In genomic region chr4:142984871-142985585, GRCh38 we compare ENCODE assay signal across 1 cellular context.
TF ChIP-seq lines count a peak whose summit lies in the region.

No MANE protein-coding gene starts in this region.

TF ChIP-seq in Ishikawa, 13 proteins besides CTCF, POLR2A, EP300 and RAD21 (continued from another document):
- peak; percentile 96 for TF ChIP-seq TCF12 (IDR thresholded peaks at IDR 0.05; ENCODE audit: low read depth)
- TF ChIP-seq MAX (IDR thresholded peaks at IDR 0.05) = 0 out of 2 replicates have a peak, but pooled peaks have one; percentile 36
- peak; percentile 91 for TF ChIP-seq NFIC (IDR thresholded peaks at IDR 0.05)
- TF ChIP-seq TAF1 (IDR thresholded peaks at IDR 0.05; ENCODE audit: low read depth) = no peak
- TF ChIP-seq FOXM1 (IDR thresholded peaks at IDR 0.05; ENCODE audit: borderline replicate concordance, low read depth) = peak; percentile 90
- TF ChIP-seq CREB1 (IDR thresholded peaks at IDR 0.05; ENCODE audit: low read depth) = 0 out of 2 replicates have a peak, but pooled peaks have one; percentile 9
- TF ChIP-seq YY1 (IDR thresholded peaks at IDR 0.05; ENCODE audit: low read depth) = no peak
